Comparison of ENCODE assay signal across 31 cellular contexts in the genomic region with DNA sequence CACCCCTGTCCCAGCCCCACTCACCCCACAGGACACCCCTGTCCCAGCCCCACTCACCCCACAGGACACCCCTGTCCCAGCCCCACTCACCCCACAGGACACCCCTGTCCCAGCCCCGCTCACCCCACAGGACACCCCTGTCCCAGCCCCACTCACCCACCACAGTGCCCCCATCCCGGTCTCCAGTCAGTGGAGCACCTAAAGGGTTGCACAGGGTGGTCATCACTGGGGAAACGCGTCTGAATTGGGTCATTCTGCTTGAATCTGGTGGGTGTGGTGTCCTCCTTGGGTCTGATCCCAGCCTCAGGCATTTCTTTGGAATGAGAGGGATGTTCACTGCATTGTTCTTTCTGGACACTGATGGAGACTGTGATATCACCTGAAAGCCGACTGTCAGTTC.
"Had no signal": no experiment of that assay in that cellular context is flagged by ENCODE, and none has a peak within 500 bp of the region (broad histone marks: within the 10 kb centered on the region; RNA-seq: fewer than 3 reads in every experiment).

No MANE protein-coding gene starts in this region.

- H3K4me3 Mint-ChIP-seq: activated CD4-positive, alpha-beta T cell treated with anti-CD3 and anti-CD28 coated beads, Interleukin-2, amount 10 ng/mL, durations not matched to agents 7 days and 5 days; activated CD8-positive, alpha-beta memory T cell treated with anti-CD3 and anti-CD28 coated beads, Interleukin-2, amount 10 ng/mL, durations not matched to agents 7 days and 5 days; activated naive CD4-positive, alpha-beta T cell treated with anti-CD3 and anti-CD28 coated beads, Interleukin-2, amount 10 ng/mL, durations not matched to agents 7 days and 5 days; activated naive CD8-positive, alpha-beta T cell treated with anti-CD3 and anti-CD28 coated beads, Interleukin-2, amount 10 ng/mL, durations not matched to agents 7 days and 5 days; activated T-cell treated with anti-CD3 and anti-CD28 coated beads, Interleukin-2, amount 50 U/mL, for 24 hours; activated T-cell treated with anti-CD3 and anti-CD28 coated beads, Interleukin-2, amount 50 U/mL, for 72 hours; brain; endodermal cell; T-helper 17 cell; T-helper 2 cell treated with Interferon-gamma antibody and Interleukin-4, amounts not matched to agents 5 μg/mL and 100 μg/mL, for 36 hours had no signal

- H3K27me3 ChIP-seq: ascending aorta, breast epithelium, cardiac muscle cell, colonic mucosa had no signal

- H3K4me1 Mint-ChIP-seq: activated naive CD4-positive, alpha-beta T cell treated with anti-CD3 and anti-CD28 coated beads, Interleukin-2, amount 10 ng/mL, durations not matched to agents 7 days and 5 days; T-helper 17 cell had no signal

- H3K9me3 Mint-ChIP-seq: T-helper 2 cell treated with Interferon-gamma antibody and Interleukin-4, amounts not matched to agents 5 μg/mL and 100 μg/mL, for 36 hours had no signal

- FAIRE-seq: frontal cortex had no signal

- H3K4me3 ChIP-seq: ascending aorta, breast epithelium, cardiac muscle cell, colonic mucosa had no signal

- H3K27me3 Mint-ChIP-seq: activated naive CD4-positive, alpha-beta T cell treated with anti-CD3 and anti-CD28 coated beads, Interleukin-2, amount 10 ng/mL, durations not matched to agents 7 days and 5 days; activated naive CD8-positive, alpha-beta T cell treated with anti-CD3 and anti-CD28 coated beads, Interleukin-2, amount 10 ng/mL, durations not matched to agents 7 days and 5 days had no signal

- H3K36me3 Mint-ChIP-seq: activated CD8-positive, alpha-beta memory T cell treated with anti-CD3 and anti-CD28 coated beads, Interleukin-2, amount 10 ng/mL, durations not matched to agents 7 days and 5 days; activated naive CD4-positive, alpha-beta T cell treated with anti-CD3 and anti-CD28 coated beads, Interleukin-2, amount 10 ng/mL, durations not matched to agents 7 days and 5 days; activated naive CD8-positive, alpha-beta T cell treated with anti-CD3 and anti-CD28 coated beads, Interleukin-2, amount 10 ng/mL, durations not matched to agents 7 days and 5 days; brain had no signal

- H3K27ac Mint-ChIP-seq: activated CD4-positive, alpha-beta T cell treated with anti-CD3 and anti-CD28 coated beads, Interleukin-2, amount 10 ng/mL, durations not matched to agents 7 days and 5 days; activated CD8-positive, alpha-beta memory T cell treated with anti-CD3 and anti-CD28 coated beads, Interleukin-2, amount 10 ng/mL, durations not matched to agents 7 days and 5 days; activated naive CD4-positive, alpha-beta T cell treated with anti-CD3 and anti-CD28 coated beads, Interleukin-2, amount 10 ng/mL, durations not matched to agents 7 days and 5 days; activated naive CD4-positive, alpha-beta T cell treated with anti-CD3 and anti-CD28 coated beads, Interleukin-2, amount 50 U/mL, for 72 hours; activated naive CD8-positive, alpha-beta T cell treated with anti-CD3 and anti-CD28 coated beads, Interleukin-2, amount 10 ng/mL, durations not matched to agents 7 days and 5 days; activated T-cell treated with anti-CD3 and anti-CD28 coated beads, Interleukin-2, amount 50 U/mL, for 24 hours; activated T-cell treated with anti-CD3 and anti-CD28 coated beads, Interleukin-2, amount 50 U/mL, for 72 hours; endodermal cell; T-helper 17 cell; T-helper 2 cell treated with Interferon-gamma antibody and Interleukin-4, amounts not matched to agents 5 μg/mL and 100 μg/mL, for 36 hours had no signal

- H3K27ac ChIP-seq: ascending aorta, breast epithelium, cardiac muscle cell, colonic mucosa had no signal

- ATAC-seq: activated CD8-positive, alpha-beta memory T cell treated with anti-CD3 and anti-CD28 coated beads, Interleukin-2, amount 10 ng/mL, durations not matched to agents 7 days and 5 days; activated naive CD4-positive, alpha-beta T cell treated with anti-CD3 and anti-CD28 coated beads, Interleukin-2, amount 50 U/mL, for 72 hours; activated T-cell treated with anti-CD3 and anti-CD28 coated beads, Interleukin-2, amount 50 U/mL, for 72 hours; esophagus mucosa; T-helper 17 cell had no signal

- DNase-seq: activated CD4-positive, alpha-beta T cell treated with anti-CD3 and anti-CD28 coated beads for 4 hours; activated CD4-positive, alpha-beta T cell treated with anti-CD3 and anti-CD28 coated beads, Interleukin-2, amount 10 ng/mL, durations not matched to agents 7 days and 5 days; activated CD4-positive, alpha-beta T cell treated with anti-CD3 and anti-CD28 coated beads, Interleukin-2, amount 50 U/mL, for 4 hours; activated CD4-positive, CD25-positive, alpha-beta regulatory T cell; activated CD4-positive, CD25-positive, alpha-beta regulatory T cell treated with anti-CD3 and anti-CD28 coated beads, Interleukin-2, amount 50 U/mL, for 72 hours; activated CD8-positive, alpha-beta memory T cell treated with anti-CD3 and anti-CD28 coated beads, Interleukin-2, amount 50 U/mL, for 4 hours; activated gamma-delta T cell; activated naive CD4-positive, alpha-beta T cell; activated naive CD4-positive, alpha-beta T cell treated with anti-CD3 and anti-CD28 coated beads, Interleukin-2, amount 10 ng/mL, durations not matched to agents 7 days and 5 days; activated naive CD8-positive, alpha-beta T cell treated with anti-CD3 and anti-CD28 coated beads, Interleukin-2, amount 10 ng/mL, durations not matched to agents 7 days and 5 days; activated T-cell treated with anti-CD3 and anti-CD28 coated beads for 4 hours; activated T-cell treated with anti-CD3 and anti-CD28 coated beads, Interleukin-2, amount 50 U/mL, for 24 hours; activated T-cell treated with anti-CD3 and anti-CD28 coated beads, Interleukin-2, amount 50 U/mL, for 72 hours; central memory CD4-positive, alpha-beta T cell; cerebellar nuclear complex; colonic mucosa; effector memory CD4-positive, alpha-beta T cell; foreskin fibroblast; T-helper 1 cell; T-helper 17 cell; T1000 had no signal

- H3K4me1 ChIP-seq: ascending aorta, breast epithelium, colonic mucosa had no signal

- H3K9me3 ChIP-seq: colonic mucosa had no signal

- H3K36me3 ChIP-seq: ascending aorta, breast epithelium, cardiac muscle cell, colonic mucosa had no signal
